Comparison of ENCODE assay signal across 8 cellular contexts in genomic region chr16:2926660-2927646, GRCh38. TPM values are rescaled to one million over a fixed set of nuclear protein-coding genes. Genes with fewer than 3 reads are reported as not detected.
DNase-seq lines count a peak whose midpoint lies in the region; ATAC-seq and TF ChIP-seq lines count a peak whose summit lies in the region.

No MANE protein-coding gene starts in this region.

- peak; percentile 73 for TF ChIP-seq RAD21 in neural cell (conservative IDR thresholded peaks at IDR 0.05)

- no peaks in the 10 kb centered on the region for H4K20me1 ChIP-seq in neural cell (ENCODE audit: insufficient read depth)

- H3K36me3 ChIP-seq in MG63 (peaks cover 65% of the 10 kb centered on the region), neural cell (ENCODE audit: insufficient read depth, low read length) (no peaks in the 10 kb centered on the region)

- TF ChIP-seq CTCF in GM12875 (IDR thresholded peaks at IDR 0.05; ENCODE audit: borderline replicate concordance, insufficient read depth, low read depth, low read length), result peak; percentile 88
- TF ChIP-seq CTCF in neural cell (IDR thresholded peaks at IDR 0.05; ENCODE audit: poor library complexity, severe bottlenecking), result peak; percentile 88

- no peaks in the 10 kb centered on the region for H3K79me2 ChIP-seq in neural cell (replicated peaks; ENCODE audit: insufficient read depth, low read length)

- no peaks in the 10 kb centered on the region for H3K9me2 ChIP-seq in neural cell (ENCODE audit: insufficient read depth, low read length)

- no peak overlapping the region for H3K4me2 ChIP-seq in neural cell (ENCODE audit: low read length)

- TF ChIP-seq EP300 in neural cell (conservative IDR thresholded peaks at IDR 0.05; ENCODE audit: poor library complexity, severe bottlenecking), result no peak

- no peak overlapping the region for H3K9ac ChIP-seq in neural cell (ENCODE audit: low read length)

- H3F3A ChIP-seq in neural cell (ENCODE audit: insufficient read depth, low read length, poor library complexity, severe bottlenecking), result no peaks in the 10 kb centered on the region

- no peak overlapping the region for H2AFZ ChIP-seq in neural cell (ENCODE audit: low read depth, low read length)

- H3K9me3 ChIP-seq in MG63 (peaks cover 5% of the 10 kb centered on the region; the same call in 1 of the 2 replicates), neural cell (ENCODE audit: low read length) (no peaks in the 10 kb centered on the region)

- ATAC-seq in GM18909 (IDR thresholded peaks at IDR 0.05; ENCODE audit: poor library complexity, unreplicated experiment), result no peak

- H3K4me3 ChIP-seq in GM12875 (ENCODE audit: low read depth, low read length) (no peak overlapping the region), MG63 (peak overlapping the region; percentile 11; the same call in 1 of the 2 replicates), neural cell (ENCODE audit: low read length) (no peak overlapping the region)

- DNase-seq in MG63, result peak; percentile 79
- DNase-seq in RPMI8226, result peak; percentile 93
- DNase-seq in activated T-helper 1 cell treated with Interleukin-2 at 50 U/mL for 16 hours (ENCODE audit: low read depth), result peak; percentile 70
- peak; percentile 91 for DNase-seq in fibroblast of peridontal ligament (ENCODE audit: extremely low read depth)
- peak; percentile 69 to 90 (median 82) for DNase-seq in stimulated activated naive CD4-positive, alpha-beta T cell (lab: John Stamatoyannopoulos, UW)

- H3K27ac ChIP-seq in neural cell (ENCODE audit: low read length), result no peak overlapping the region

- H3K27me3 ChIP-seq in MG63 (no peaks in the 10 kb centered on the region), neural cell (ENCODE audit: insufficient read depth, low read depth, low read length) (no peaks in the 10 kb centered on the region)

TF ChIP-seq in neural cell, 6 proteins besides CTCF, POLR2A, EP300 and RAD21:
- TF ChIP-seq SMC3 (conservative IDR thresholded peaks at IDR 0.05; ENCODE audit: poor library complexity) (peak; percentile 71), EZH2 (IDR thresholded peaks at IDR 0.05; ENCODE audit: borderline replicate concordance, insufficient read depth, low read length, poor library complexity, severe bottlenecking) (no peak), MXI1 (conservative IDR thresholded peaks at IDR 0.05; ENCODE audit: poor library complexity, severe bottlenecking) (no peak)

RNA-seq across cellular contexts. Expression of gene FLYWCH1, which starts 15.2 kb away (rescaled TPM):
- 112 and 126 TPM in 2 replicates for total RNA-seq in MG63 (2014; rRNA removed; shearing (Covaris generic); ENCODE audit: low replicate concordance)
- polyA plus RNA-seq in neural cell, result 33.0 and 41.4 TPM in 2 replicates
- polyA minus RNA-seq in neural cell, result 36.5 and 48.2 TPM in 2 replicates

RNA-seq across cellular contexts. Expression of gene KREMEN2, which starts 37.1 kb away (rescaled TPM):
- total RNA-seq in MG63 (2014; rRNA removed; shearing (Covaris generic); ENCODE audit: low replicate concordance), result 0.26 and 1.0 TPM in 2 replicates
- polyA plus RNA-seq in neural cell, result 0.71 TPM in 1 of 2 replicates, not detected in the other
- 0.35 TPM in 1 of 2 replicates, not detected in the other for polyA minus RNA-seq in neural cell

RNA-seq across cellular contexts. Expression of gene PAQR4, which starts 42.2 kb away (rescaled TPM):
- total RNA-seq in MG63 (2014; rRNA removed; shearing (Covaris generic); ENCODE audit: low replicate concordance), result 23.5 and 38.1 TPM in 2 replicates
- 47.8 and 55.8 TPM in 2 replicates for polyA plus RNA-seq in neural cell
- polyA minus RNA-seq in neural cell, result 31.0 and 38.5 TPM in 2 replicates

RNA-seq across cellular contexts. Expression of gene FLYWCH2, which starts 43.9 kb away (rescaled TPM):
- 176 and 179 TPM in 2 replicates for total RNA-seq in MG63 (2014; rRNA removed; shearing (Covaris generic); ENCODE audit: low replicate concordance)
- 193 and 211 TPM in 2 replicates for polyA plus RNA-seq in neural cell
- polyA minus RNA-seq in neural cell, result 82.0 and 95.0 TPM in 2 replicates

RNA-seq across cellular contexts. Expression of gene PKMYT1, which starts 53.3 kb away (rescaled TPM):
- total RNA-seq in MG63 (2014; rRNA removed; shearing (Covaris generic); ENCODE audit: low replicate concordance), result 12.0 and 30.3 TPM in 2 replicates
- 2.9 and 5.9 TPM in 2 replicates for polyA plus RNA-seq in neural cell
- polyA minus RNA-seq in neural cell, result 1.6 TPM in 1 of 2 replicates, not detected in the other
